Comparison of ENCODE assay signal across 11 cellular contexts in genomic region chr11:94546886-94547285, GRCh38. TPM values are rescaled to one million over a fixed set of nuclear protein-coding genes. Genes with fewer than 3 reads are reported as not detected.
A peak's percentile ranks its signal among the peaks of the same experiment; 100 is the strongest.
DNase-seq lines count a peak whose midpoint lies in the region; ATAC-seq, FAIRE-seq and TF ChIP-seq lines count a peak whose summit lies in the region.
"Had no signal": no experiment of that assay in that cellular context is flagged by ENCODE, and none has a peak within 500 bp of the region (broad histone marks: within the 10 kb centered on the region; RNA-seq: fewer than 3 reads in every experiment).

No MANE protein-coding gene starts in this region.

- H4K20me1 ChIP-seq in GM23338 (replicated peaks; ENCODE audit: insufficient read depth), result peaks cover 13% of the 10 kb centered on the region

- H3K4me1 Mint-ChIP-seq in GM23338 (peaks cover 21% of the 10 kb centered on the region), immature natural killer cell (peaks cover 36 to 48% of the 10 kb centered on the region in 2 donors)

- H3K36me3 Mint-ChIP-seq in GM23338 (ENCODE audit: low read depth) (no peaks in the 10 kb centered on the region), immature natural killer cell (peaks cover 0 to 15% (median 0%) of the 10 kb centered on the region in 3 donors)

- TF ChIP-seq POLR2A in GM12891 (IDR thresholded peaks at IDR 0.05; ENCODE audit: low read depth, low read length), result no peak

- peaks cover 9% of the 10 kb centered on the region; the same call in 1 of the 2 replicates for H3F3A ChIP-seq in GM23338 (replicated peaks; ENCODE audit: low read depth)

- H3K4me3 ChIP-seq in AG10803 (ENCODE audit: low read length) (peak overlapping the region; percentile 67), GM23338 (peak overlapping the region; percentile 83), WI38 (ENCODE audit: low read depth, low read length) (0 out of 2 replicates have a peak overlapping the region, but pooled peaks have one; percentile 9)
- H3K4me3 ChIP-seq: SJSA1 had no signal

- no peak overlapping the region for H2AFZ ChIP-seq in GM23338

- H3K27ac ChIP-seq in GM23338 (ENCODE audit: low read depth), result no peak overlapping the region
- H3K27ac ChIP-seq: SJSA1 had no signal

- H3K27me3 Mint-ChIP-seq in GM23338 (ENCODE audit: insufficient read depth, low read depth, poor library complexity), result peaks cover 30% of the 10 kb centered on the region
- H3K27me3 Mint-ChIP-seq in immature natural killer cell (ENCODE audit: low read depth in 3 of 3), result peaks cover 0 to 3% (median 0%) of the 10 kb centered on the region in 3 donors

- no peak for DNase-seq in AG10803 (ENCODE audit: low read depth)
- DNase-seq in GM23338 (ENCODE audit: low spot score), result no peak
- no peak for DNase-seq in immature natural killer cell
- no peak for DNase-seq in GM12891 (ENCODE audit: insufficient read length, low spot score)

- H3K4me3 Mint-ChIP-seq in GM23338 (peak overlapping the region; percentile 35; the same call in 1 of the 3 replicates), immature natural killer cell (peak overlapping the region; percentile 23 to 76 (median 42))

- TF ChIP-seq CTCF in AG10803 (conservative IDR thresholded peaks at IDR 0.05; ENCODE audit: low read length) (peak; percentile 8; the same call in 1 of the 2 replicates), GM23338 (conservative IDR thresholded peaks at IDR 0.05; ENCODE audit: low read depth in 2 of 2) (no peak), WI38 (IDR thresholded peaks at IDR 0.05; ENCODE audit: low read depth, low read length) (no peak)

- H3K36me3 ChIP-seq in GM23338 (ENCODE audit: insufficient read depth), result no peaks in the 10 kb centered on the region

- no peaks in the 10 kb centered on the region for H3K9me2 ChIP-seq in GM23338 (ENCODE audit: insufficient read depth)

- no peak for FAIRE-seq in GM12891 (lab: Jason Lieb, UNC)
- FAIRE-seq: colon had no signal

- peak overlapping the region; percentile 95 for H3K4me2 ChIP-seq in GM23338

- H3K27me3 ChIP-seq in GM23338 (ENCODE audit: insufficient read depth), result peaks cover 54% of the 10 kb centered on the region
- H3K27me3 ChIP-seq: SJSA1 had no signal

- H3K27ac Mint-ChIP-seq in GM23338 (no peak overlapping the region), immature natural killer cell (no peak overlapping the region)

- peaks cover 20% of the 10 kb centered on the region for H3K4me1 ChIP-seq in GM23338 (ENCODE audit: insufficient read depth)

- peaks cover 5% of the 10 kb centered on the region for H3K79me2 ChIP-seq in GM23338 (replicated peaks; ENCODE audit: insufficient read depth)

- H3K9me3 Mint-ChIP-seq in GM23338 (peaks cover 2% of the 10 kb centered on the region; the same call in 2 of the 3 replicates), immature natural killer cell (no peaks in the 10 kb centered on the region)

- ATAC-seq in GM23338 (no peak), HG03460 (IDR thresholded peaks at IDR 0.05; ENCODE audit: unreplicated experiment) (no peak), GM21367 (IDR thresholded peaks at IDR 0.05; ENCODE audit: unreplicated experiment) (no peak), GM18907 (IDR thresholded peaks at IDR 0.05; ENCODE audit: unreplicated experiment) (no peak)

TF ChIP-seq in GM23338, 12 proteins besides CTCF, POLR2A, EP300 and RAD21 (continues in another document):
- TF ChIP-seq POLR2AphosphoS5 (IDR thresholded peaks at IDR 0.05; ENCODE audit: low read depth), result no peak
- TF ChIP-seq JUNB (IDR thresholded peaks at IDR 0.05; ENCODE audit: unreplicated experiment), result no peak
- no peak for TF ChIP-seq REST (IDR thresholded peaks at IDR 0.05; ENCODE audit: unreplicated experiment)
- TF ChIP-seq ZNF331 (CRISPR knock-in tag; IDR thresholded peaks at IDR 0.05; ENCODE audit: low read depth), result no peak
- TF ChIP-seq CREB1 (CRISPR knock-in tag; IDR thresholded peaks at IDR 0.05; ENCODE audit: low read depth), result no peak
- TF ChIP-seq EZH2phosphoT487 (IDR thresholded peaks at IDR 0.05; ENCODE audit: unreplicated experiment), result no peak
- no peak for TF ChIP-seq EZH2 (IDR thresholded peaks at IDR 0.05; ENCODE audit: low read depth, unreplicated experiment)

TF ChIP-seq in GM12891, 5 proteins besides CTCF, POLR2A, EP300 and RAD21:
- no peak for TF ChIP-seq SPI1 (IDR thresholded peaks at IDR 0.05; ENCODE audit: low read depth, low read length)
- TF ChIP-seq PAX5 (IDR thresholded peaks at IDR 0.05; ENCODE audit: insufficient read depth, low read length, severe bottlenecking), result no peak
- no peak for TF ChIP-seq POLR2AphosphoS5 (IDR thresholded peaks at IDR 0.05; ENCODE audit: low read depth, low read length)
- no peak for TF ChIP-seq POU2F2 (IDR thresholded peaks at IDR 0.05; ENCODE audit: low read depth, low read length)
- no peak for TF ChIP-seq TAF1 (IDR thresholded peaks at IDR 0.05; ENCODE audit: low read depth, low read length)
TF ChIP-seq in GM12891: peak in this region for 0.

RNA-seq across cellular contexts. Expression of gene FUT4, which starts 3.2 kb away (rescaled TPM):
- total RNA-seq in GM23338 (2014; rRNA removed; shearing (Covaris generic)), result 6.5 and 7.4 TPM in 2 replicates
- 2.3 and 2.4 TPM in 2 replicates for polyA plus RNA-seq in GM23338 (2016; fragmentation: Nextera tagmentation; extraction: Ambion mirVana)
- polyA plus RNA-seq in immature natural killer cell, result 1 to 10 TPM; 1.3 to 2.4 (median 1.4) TPM
- polyA plus RNA-seq in GM12891 (2012; ENCODE audit: low read depth, missing spikeins), result 2.1 TPM

RNA-seq across cellular contexts. Expression of gene PIWIL4, which starts 20.3 kb away (rescaled TPM):
- total RNA-seq in GM23338 (2014; rRNA removed; shearing (Covaris generic)), result 0.23 and 0.66 TPM in 2 replicates
- polyA plus RNA-seq in GM23338 (2016; fragmentation: Nextera tagmentation; extraction: Ambion mirVana) (0.23 and 0.33 TPM in 2 replicates), immature natural killer cell (under 1 TPM in 1 of 3 donors, not detected in 2; 0.85 TPM)
- polyA plus RNA-seq in GM12891 (2012; ENCODE audit: low read depth, missing spikeins), result 0.54 TPM

RNA-seq across cellular contexts. Expression of gene C11orf97, which starts 34.6 kb away (rescaled TPM):
- not detected in 2 replicates for total RNA-seq in GM23338 (2014; rRNA removed; shearing (Covaris generic))
- polyA plus RNA-seq in GM23338 (2016; fragmentation: Nextera tagmentation; extraction: Ambion mirVana), result not detected in 2 replicates
- polyA plus RNA-seq in immature natural killer cell, result not detected
- polyA plus RNA-seq in GM12891 (2012; ENCODE audit: low read depth, missing spikeins), result not detected
- total RNA-seq: pulmonary artery endothelial cell, SJSA1 had no signal

RNA-seq across cellular contexts. Expression of gene ANKRD49, which starts 53.1 kb away (rescaled TPM):
- total RNA-seq in GM23338 (2014; rRNA removed; shearing (Covaris generic)), result 16.0 and 16.6 TPM in 2 replicates
- 30.4 and 35.2 TPM in 2 replicates for polyA plus RNA-seq in GM23338 (2016; fragmentation: Nextera tagmentation; extraction: Ambion mirVana)
- polyA plus RNA-seq in immature natural killer cell, result 10 to 100 TPM; 19.4 to 26.4 (median 19.9) TPM
- 21.1 TPM for polyA plus RNA-seq in GM12891 (2012; ENCODE audit: low read depth, missing spikeins)

RNA-seq across cellular contexts. Expression of gene MRE11, which starts 53.2 kb away (rescaled TPM):
- total RNA-seq in GM23338 (2014; rRNA removed; shearing (Covaris generic)), result 36.5 and 38.5 TPM in 2 replicates
- polyA plus RNA-seq in GM23338 (2016; fragmentation: Nextera tagmentation; extraction: Ambion mirVana) (17.3 and 23.3 TPM in 2 replicates), immature natural killer cell (10 to 100 TPM in 1 of 3 donors, 1 to 10 TPM in 2; 9.1 to 20.1 (median 9.6) TPM)
- polyA plus RNA-seq in GM12891 (2012; ENCODE audit: low read depth, missing spikeins), result 16.8 TPM

Comparison
In these comparisons a context has a peak if more than half of its experiments do, and no peak if none do; other contexts are left out.
1. H3K4me3 ChIP-seq: peak in every context shown above with its lines; median percentile 83 in GM23338; 67 in AG10803; 9 in WI38.